In the genomic region with DNA sequence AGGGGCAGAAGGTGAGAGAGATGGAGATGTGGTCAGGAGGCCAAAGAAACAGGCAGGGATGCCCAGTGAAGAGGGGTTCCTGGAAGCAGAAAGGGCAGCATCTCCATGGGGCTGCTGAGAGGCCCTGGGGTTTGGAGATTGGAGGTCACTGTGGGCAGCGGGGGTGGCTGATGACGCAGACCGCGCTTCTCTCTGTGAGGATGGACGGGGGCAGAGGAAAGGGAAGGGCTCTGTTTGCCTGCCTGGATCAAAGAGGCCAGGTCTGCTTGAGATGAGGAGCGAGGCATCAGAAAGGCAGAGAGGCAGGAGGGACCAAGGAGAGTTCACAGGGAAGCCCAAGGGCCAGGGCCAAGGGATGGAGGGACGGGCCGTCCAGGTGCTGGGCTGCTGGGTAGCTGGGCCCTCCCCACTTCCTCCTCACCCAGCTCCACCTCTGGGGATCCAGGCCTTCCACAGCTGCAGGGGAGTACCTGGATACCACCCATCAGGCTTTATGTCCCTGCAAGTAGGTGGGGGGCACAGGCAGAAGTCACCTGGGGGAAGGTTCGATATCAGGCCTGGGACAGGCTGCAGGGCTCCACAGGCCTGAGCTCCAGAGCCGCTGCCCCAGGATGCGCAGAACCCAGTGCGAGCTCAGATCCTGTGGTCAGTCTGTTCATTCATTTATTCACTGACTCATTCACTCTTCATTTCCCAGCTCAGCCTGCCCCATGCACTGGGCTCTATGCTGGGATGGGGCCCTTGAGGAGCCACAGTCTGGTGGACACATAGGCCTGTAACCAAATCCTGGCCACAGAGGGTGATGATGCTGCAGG, we compare ENCODE assay signal across 27 cellular contexts. TPM values are rescaled to one million over a fixed set of nuclear protein-coding genes. Genes with fewer than 3 reads are reported as not detected.
DNase-seq lines count a peak whose midpoint lies in the region; ATAC-seq and TF ChIP-seq lines count a peak whose summit lies in the region.
"Had no signal": no experiment of that assay in that cellular context is flagged by ENCODE, and none has a peak within 500 bp of the region (broad histone marks: within the 10 kb centered on the region; RNA-seq: fewer than 3 reads in every experiment).

No MANE protein-coding gene starts in this region.

- H3K27me3 ChIP-seq in foreskin keratinocyte, result peaks cover 14% of the 10 kb centered on the region
- H3K27me3 ChIP-seq: heart left ventricle, thyroid gland had no signal

- peaks cover 12% of the 10 kb centered on the region for H3K4me1 Mint-ChIP-seq in CD14-positive monocyte
- H3K4me1 Mint-ChIP-seq in activated CD4-positive, alpha-beta memory T cell treated with anti-CD3 and anti-CD28 coated beads, Interleukin-2, amount 10 ng/mL, durations not matched to agents 7 days and 5 days, result no peaks in the 10 kb centered on the region
- H3K4me1 Mint-ChIP-seq: stimulated activated naive CD8-positive, alpha-beta T cell treated with anti-CD3 and anti-CD28 coated beads, Interleukin-15, amount 100 ng/mL, for 72 hours had no signal

- intact Hi-C loops in CD14-positive monocyte (cut with micrococcal nuclease), result no loop called here

- no peaks in the 10 kb centered on the region for H3K4me1 ChIP-seq in foreskin keratinocyte
- H3K4me1 ChIP-seq: sigmoid colon had no signal

- H3K27ac ChIP-seq in foreskin keratinocyte, result no peak overlapping the region
- H3K27ac ChIP-seq: C4-2B, HL-60, sigmoid colon, thyroid gland, VCaP had no signal

- H3K27me3 Mint-ChIP-seq in CD14-positive monocyte (ENCODE audit: low read depth in 3 of 3), result peaks cover 0 to 6% (median 4%) of the 10 kb centered on the region in 3 donors
- no peaks in the 10 kb centered on the region for H3K27me3 Mint-ChIP-seq in activated CD4-positive, alpha-beta memory T cell treated with anti-CD3 and anti-CD28 coated beads, Interleukin-2, amount 10 ng/mL, durations not matched to agents 7 days and 5 days
- H3K27me3 Mint-ChIP-seq: activated CD8-positive, alpha-beta T cell treated with anti-CD3 and anti-CD28 coated beads for 36 hours had no signal

- H3K27ac Mint-ChIP-seq in CD14-positive monocyte, result peak overlapping the region in 1 of 7 donors; percentile 42
- H3K27ac Mint-ChIP-seq in activated CD4-positive, alpha-beta memory T cell treated with anti-CD3 and anti-CD28 coated beads, Interleukin-2, amount 10 ng/mL, durations not matched to agents 7 days and 5 days, result no peak overlapping the region
- H3K27ac Mint-ChIP-seq: activated CD8-positive, alpha-beta T cell treated with anti-CD3 and anti-CD28 coated beads for 36 hours; activated naive CD4-positive, alpha-beta T cell treated with anti-CD3 and anti-CD28 coated beads, Interleukin-2, amount 50 U/mL, for 72 hours; T-helper 2 cell treated with Interferon-gamma antibody and Interleukin-4, amounts not matched to agents 5 μg/mL and 100 μg/mL, for 36 hours had no signal

- peak; percentile 42 for DNase-seq in activated effector memory CD4-positive, alpha-beta T cell treated with anti-CD3 and anti-CD28 coated beads, Interleukin-2, amount 50 U/mL, for 16 hours
- DNase-seq in activated effector memory CD4-positive, alpha-beta T cell treated with Interleukin-2 at 50 U/mL for 16 hours, result no peak
- DNase-seq in CD14-positive monocyte (ENCODE audit: low spot score) (peak; percentile 41), mesenteric fat pad (ENCODE audit: low spot score) (peak; percentile 87), HuH-7 (ENCODE audit: low spot score) (no peak), NCI-H1417 (lab: John Stamatoyannopoulos, UW) (no peak), foreskin keratinocyte (no peak)
- DNase-seq in activated CD4-positive, alpha-beta memory T cell treated with anti-CD3 and anti-CD28 coated beads, Interleukin-2, amount 10 ng/mL, durations not matched to agents 7 days and 5 days, result peak; percentile 11
- DNase-seq: activated CD8-positive, alpha-beta T cell treated with anti-CD3 and anti-CD28 coated beads for 36 hours; cerebellar nuclear complex; H7; IMR-90; NCI-H1105; NCI-H2081 treated with DMSO at 0.1 percent for 48 hours; NCI-H345; nephron progenitor cell; sigmoid colon; thyroid gland had no signal

- CTCF ChIA-PET in activated CD4-positive, alpha-beta memory T cell treated with anti-CD3 and anti-CD28 coated beads, Interleukin-2, amount 10 ng/mL, durations not matched to agents 7 days and 5 days (lab: Charles Lee), result no interaction called here

- TF ChIP-seq CTCF in CD14-positive monocyte (IDR thresholded peaks at IDR 0.05), result no peak
- TF ChIP-seq CTCF in foreskin keratinocyte (conservative IDR thresholded peaks at IDR 0.05), result no peak

- H3K9me3 Mint-ChIP-seq in CD14-positive monocyte, result peaks cover 0 to 2% (median 0%) of the 10 kb centered on the region in 7 donors
- no peaks in the 10 kb centered on the region for H3K9me3 Mint-ChIP-seq in activated CD4-positive, alpha-beta memory T cell treated with anti-CD3 and anti-CD28 coated beads, Interleukin-2, amount 10 ng/mL, durations not matched to agents 7 days and 5 days
- H3K9me3 Mint-ChIP-seq: activated naive CD4-positive, alpha-beta T cell treated with anti-CD3 and anti-CD28 coated beads, Interleukin-2, amount 50 U/mL, for 72 hours; stimulated activated naive CD8-positive, alpha-beta T cell treated with anti-CD3 and anti-CD28 coated beads, Interleukin-15, amount 100 ng/mL, for 72 hours; T-helper 2 cell treated with Interferon-gamma antibody and Interleukin-4, amounts not matched to agents 5 μg/mL and 100 μg/mL, for 36 hours had no signal

- no peak for ATAC-seq in foreskin keratinocyte
- ATAC-seq: activated CD8-positive, alpha-beta T cell treated with anti-CD3 and anti-CD28 coated beads for 36 hours; activated naive CD4-positive, alpha-beta T cell treated with anti-CD3 and anti-CD28 coated beads, Interleukin-2, amount 50 U/mL, for 72 hours; heart left ventricle; stimulated activated naive CD8-positive, alpha-beta T cell treated with anti-CD3 and anti-CD28 coated beads, Interleukin-15, amount 100 ng/mL, for 72 hours had no signal

- POLR2A ChIA-PET in activated CD4-positive, alpha-beta memory T cell treated with anti-CD3 and anti-CD28 coated beads, Interleukin-2, amount 10 ng/mL, durations not matched to agents 7 days and 5 days (lab: Charles Lee), result no interaction called here

- H3K4me3 Mint-ChIP-seq in CD14-positive monocyte, result no peak overlapping the region
- no peak overlapping the region for H3K4me3 Mint-ChIP-seq in activated CD4-positive, alpha-beta memory T cell treated with anti-CD3 and anti-CD28 coated beads, Interleukin-2, amount 10 ng/mL, durations not matched to agents 7 days and 5 days
- H3K4me3 Mint-ChIP-seq: activated CD8-positive, alpha-beta T cell treated with anti-CD3 and anti-CD28 coated beads for 36 hours; nephron progenitor cell; stimulated activated naive CD8-positive, alpha-beta T cell treated with anti-CD3 and anti-CD28 coated beads, Interleukin-15, amount 100 ng/mL, for 72 hours; T-helper 2 cell treated with Interferon-gamma antibody and Interleukin-4, amounts not matched to agents 5 μg/mL and 100 μg/mL, for 36 hours had no signal

- no peaks in the 10 kb centered on the region for H3K36me3 Mint-ChIP-seq in CD14-positive monocyte
- H3K36me3 Mint-ChIP-seq in activated CD4-positive, alpha-beta memory T cell treated with anti-CD3 and anti-CD28 coated beads, Interleukin-2, amount 10 ng/mL, durations not matched to agents 7 days and 5 days (ENCODE audit: low read depth), result no peaks in the 10 kb centered on the region
- H3K36me3 Mint-ChIP-seq: activated naive CD4-positive, alpha-beta T cell treated with anti-CD3 and anti-CD28 coated beads, Interleukin-2, amount 50 U/mL, for 72 hours had no signal

RNA-seq across cellular contexts. Expression of gene ADRA2B, which starts 30.6 kb away (rescaled TPM):
- polyA plus RNA-seq in CD14-positive monocyte (not detected), foreskin keratinocyte (0.01 and 0.04 TPM in 2 replicates)
- total RNA-seq in activated CD4-positive, alpha-beta memory T cell treated with anti-CD3 and anti-CD28 coated beads, Interleukin-2, amount 10 ng/mL, durations not matched to agents 7 days and 5 days, result under 1 TPM in 1 of 2 experiments, not detected in 1; 0.05 TPM
- total RNA-seq in mesenteric fat pad (1.2 TPM), foreskin keratinocyte (0.03 and 0.04 TPM in 2 replicates)
- total RNA-seq: Daoy, IMR-90 had no signal
- polyA plus RNA-seq: IMR-90 had no signal

RNA-seq across cellular contexts. Expression of gene GPAT2, which starts 51.0 kb away (rescaled TPM):
- polyA plus RNA-seq in CD14-positive monocyte (under 1 TPM; 0.44 to 0.94 TPM), foreskin keratinocyte (3.3 and 4.3 TPM in 2 replicates)
- 1 to 10 TPM; 6.9 to 7.1 TPM for total RNA-seq in activated CD4-positive, alpha-beta memory T cell treated with anti-CD3 and anti-CD28 coated beads, Interleukin-2, amount 10 ng/mL, durations not matched to agents 7 days and 5 days
- total RNA-seq in mesenteric fat pad (9.0 TPM), foreskin keratinocyte (2.8 and 4.5 TPM in 2 replicates)
- total RNA-seq: Daoy, OCI-LY7 had no signal

RNA-seq across cellular contexts. Expression of gene ASTL, which starts 52.6 kb away (rescaled TPM):
- polyA plus RNA-seq in CD14-positive monocyte, result not detected
- total RNA-seq in activated CD4-positive, alpha-beta memory T cell treated with anti-CD3 and anti-CD28 coated beads, Interleukin-2, amount 10 ng/mL, durations not matched to agents 7 days and 5 days, result under 1 TPM; 0.25 to 0.53 TPM
- total RNA-seq in mesenteric fat pad, result not detected
- total RNA-seq in foreskin keratinocyte, result not detected in 2 replicates
- not detected in 2 replicates for polyA plus RNA-seq in foreskin keratinocyte
- total RNA-seq: Daoy, H7, heart left ventricle, IMR-90, sigmoid colon, thyroid gland had no signal
- polyA plus RNA-seq: IMR-90 had no signal

RNA-seq across cellular contexts. Expression of gene DUSP2, which starts 59.5 kb away (rescaled TPM):
- polyA plus RNA-seq in CD14-positive monocyte (10 to 100 TPM; 48.4 to 66.1 TPM), foreskin keratinocyte (2.5 and 2.8 TPM in 2 replicates)
- 10 to 100 TPM; 40.8 to 42.5 TPM for total RNA-seq in activated CD4-positive, alpha-beta memory T cell treated with anti-CD3 and anti-CD28 coated beads, Interleukin-2, amount 10 ng/mL, durations not matched to agents 7 days and 5 days
- total RNA-seq in mesenteric fat pad (6.1 TPM), foreskin keratinocyte (1.9 and 2.6 TPM in 2 replicates)

Comparison
In these comparisons a context has a peak if more than half of its experiments do, and no peak if none do; other contexts are left out.
1. DNase-seq: peak in activated effector memory CD4-positive, alpha-beta T cell treated with anti-CD3 and anti-CD28 coated beads, Interleukin-2, amount 50 U/mL, for 16 hours (single experiment), CD14-positive monocyte (single experiment), activated CD4-positive, alpha-beta memory T cell treated with anti-CD3 and anti-CD28 coated beads, Interleukin-2, amount 10 ng/mL, durations not matched to agents 7 days and 5 days (single experiment) and mesenteric fat pad (single experiment); none in activated effector memory CD4-positive, alpha-beta T cell treated with Interleukin-2 at 50 U/mL for 16 hours (single experiment), HuH-7 (single experiment), NCI-H1417 (0 of 3) and foreskin keratinocyte (0 of 2).